9 cellular contexts compared by ENCODE assay signal in genomic region chr6:148509152-148509571, GRCh38.
DNase-seq lines count a peak whose midpoint lies in the region; ATAC-seq and TF ChIP-seq lines count a peak whose summit lies in the region.
"Had no signal": no experiment of that assay in that cellular context is flagged by ENCODE, and none has a peak within 500 bp of the region (broad histone marks: within the 10 kb centered on the region; RNA-seq: fewer than 3 reads in every experiment).

No MANE protein-coding gene starts in this region.

- H3K27me3 Mint-ChIP-seq in activated T-helper 1 cell treated with anti-CD3 and anti-CD28 coated beads, Interleukin-12 subunit alpha, Interleukin-12 subunit beta, Interleukin-2, Interleukin-4 antibody, amounts not matched to agents 30 ng/mL and 10 ng/mL and 1 ng/mL, durations not matched to agents 14 hours and 24 hours and 36 hours (ENCODE audit: insufficient read depth), result peaks cover 25% of the 10 kb centered on the region

- peak; percentile 60 for DNase-seq in amniotic epithelial cell (ENCODE audit: low read depth)
- DNase-seq in iris pigment epithelial cell (ENCODE audit: low read depth), result peak; percentile 82
- no peak for DNase-seq in activated T-helper 1 cell treated with anti-CD3 and anti-CD28 coated beads, Interleukin-12 subunit alpha, Interleukin-12 subunit beta, Interleukin-2, Interleukin-4 antibody, amounts not matched to agents 30 ng/mL and 10 ng/mL and 1 ng/mL, durations not matched to agents 14 hours and 24 hours and 36 hours (ENCODE audit: low spot score)
- DNase-seq in GM13977 (ENCODE audit: low spot score), result no peak

- peak overlapping the region in 20 of 21 experiments; percentile 4 to 91 (median 78) for H3K27ac ChIP-seq in skin epidermis
- H3K27ac ChIP-seq: neutrophil had no signal

- no peak for TF ChIP-seq CTCF in GM13977 (IDR thresholded peaks at IDR 0.05; ENCODE audit: extremely low read depth, insufficient read depth, missing control alignments)

- H3K36me3 Mint-ChIP-seq in activated T-helper 1 cell treated with anti-CD3 and anti-CD28 coated beads, Interleukin-12 subunit alpha, Interleukin-12 subunit beta, Interleukin-2, Interleukin-4 antibody, amounts not matched to agents 30 ng/mL and 10 ng/mL and 1 ng/mL, durations not matched to agents 14 hours and 24 hours and 36 hours (ENCODE audit: low read depth), result no peaks in the 10 kb centered on the region

- intact Hi-C loops in activated T-helper 1 cell treated with anti-CD3 and anti-CD28 coated beads, Interleukin-12 subunit alpha, Interleukin-12 subunit beta, Interleukin-2, Interleukin-4 antibody, amounts not matched to agents 30 ng/mL and 10 ng/mL and 1 ng/mL, durations not matched to agents 14 hours and 24 hours and 36 hours (cut with micrococcal nuclease), result no loop called here

- H3K9me3 Mint-ChIP-seq in activated T-helper 1 cell treated with anti-CD3 and anti-CD28 coated beads, Interleukin-12 subunit alpha, Interleukin-12 subunit beta, Interleukin-2, Interleukin-4 antibody, amounts not matched to agents 30 ng/mL and 10 ng/mL and 1 ng/mL, durations not matched to agents 14 hours and 24 hours and 36 hours, result no peaks in the 10 kb centered on the region

- in situ Hi-C loops in GM13977 (cut with MboI; ENCODE audit: low pct_unique_long_range_greater_than_20kb, low sequenced_read_pairs, unreplicated experiment), result no loop called here

- no peak overlapping the region for H3K27ac Mint-ChIP-seq in activated T-helper 1 cell treated with anti-CD3 and anti-CD28 coated beads, Interleukin-12 subunit alpha, Interleukin-12 subunit beta, Interleukin-2, Interleukin-4 antibody, amounts not matched to agents 30 ng/mL and 10 ng/mL and 1 ng/mL, durations not matched to agents 14 hours and 24 hours and 36 hours

- H3K4me3 Mint-ChIP-seq in activated T-helper 1 cell treated with anti-CD3 and anti-CD28 coated beads, Interleukin-12 subunit alpha, Interleukin-12 subunit beta, Interleukin-2, Interleukin-4 antibody, amounts not matched to agents 30 ng/mL and 10 ng/mL and 1 ng/mL, durations not matched to agents 14 hours and 24 hours and 36 hours, result no peak overlapping the region

- ATAC-seq in GM19455 (IDR thresholded peaks at IDR 0.05; ENCODE audit: unreplicated experiment) (peak; percentile 42), GM18873 (IDR thresholded peaks at IDR 0.05; ENCODE audit: low FRiP score, unreplicated experiment) (no peak), GM18858 (IDR thresholded peaks at IDR 0.05; ENCODE audit: unreplicated experiment) (no peak)

- peak overlapping the region; percentile 9 to 40 (median 25) for H3K4me3 ChIP-seq in skin epidermis

- H3K4me1 Mint-ChIP-seq in activated T-helper 1 cell treated with anti-CD3 and anti-CD28 coated beads, Interleukin-12 subunit alpha, Interleukin-12 subunit beta, Interleukin-2, Interleukin-4 antibody, amounts not matched to agents 30 ng/mL and 10 ng/mL and 1 ng/mL, durations not matched to agents 14 hours and 24 hours and 36 hours (ENCODE audit: low read depth), result no peaks in the 10 kb centered on the region

Comparison
In these comparisons a context has a peak if more than half of its experiments do, and no peak if none do; other contexts are left out.
1. DNase-seq: peak in amniotic epithelial cell (single experiment) and iris pigment epithelial cell (single experiment); none in activated T-helper 1 cell treated with anti-CD3 and anti-CD28 coated beads, Interleukin-12 subunit alpha, Interleukin-12 subunit beta, Interleukin-2, Interleukin-4 antibody, amounts not matched to agents 30 ng/mL and 10 ng/mL and 1 ng/mL, durations not matched to agents 14 hours and 24 hours and 36 hours (single experiment) and GM13977 (single experiment).